Comparison of ENCODE assay signal across 10 cellular contexts in genomic region chr2:54575379-54575888, GRCh38.
DNase-seq lines count a peak whose midpoint lies in the region; ATAC-seq and TF ChIP-seq lines count a peak whose summit lies in the region.
"Had no signal": no experiment of that assay in that cellular context is flagged by ENCODE, and none has a peak within 500 bp of the region (broad histone marks: within the 10 kb centered on the region; RNA-seq: fewer than 3 reads in every experiment).

No MANE protein-coding gene starts in this region.

- H2AFZ ChIP-seq in fibroblast of lung (ENCODE audit: low read length) = no peak overlapping the region

- H3K9me3 Mint-ChIP-seq in activated CD4-positive, alpha-beta T cell treated with anti-CD3 and anti-CD28 coated beads for 36 hours (ENCODE audit: low read depth) = peaks cover 4% of the 10 kb centered on the region
- H3K9me3 Mint-ChIP-seq in activated CD4-positive, alpha-beta T cell treated with anti-CD3 and anti-CD28 coated beads, Interleukin-2, amount 10 ng/mL, durations not matched to agents 7 days and 5 days = no peaks in the 10 kb centered on the region
- H3K9me3 Mint-ChIP-seq in stimulated activated naive B cell treated with anti-CD40 and anti-IgM and Interleukin-4, amounts not matched to agents 10 μg/mL and 1 μg/mL and 100 μg/mL, for 72 hours = peaks cover 0 to 2% of the 10 kb centered on the region in 2 donors

- H3K79me2 ChIP-seq in fibroblast of lung (ENCODE audit: control insufficient read depth, insufficient read depth, low read length) = peaks cover 65% of the 10 kb centered on the region

- H3K27ac ChIP-seq in fibroblast of lung (ENCODE audit: insufficient read depth, low read length) = no peak overlapping the region

- H3K36me3 ChIP-seq in fibroblast of lung (ENCODE audit: control insufficient read depth, insufficient read depth, low read length) = no peaks in the 10 kb centered on the region

- peak overlapping the region; percentile 41 for H3K4me3 Mint-ChIP-seq in activated CD4-positive, alpha-beta T cell treated with anti-CD3 and anti-CD28 coated beads for 36 hours
- H3K4me3 Mint-ChIP-seq in activated CD4-positive, alpha-beta T cell treated with anti-CD3 and anti-CD28 coated beads, Interleukin-2, amount 10 ng/mL, durations not matched to agents 7 days and 5 days = peak overlapping the region; percentile 18
- H3K4me3 Mint-ChIP-seq in stimulated activated naive B cell treated with anti-CD40 and anti-IgM and Interleukin-4, amounts not matched to agents 10 μg/mL and 1 μg/mL and 100 μg/mL, for 72 hours = no peak overlapping the region

- peaks cover 96% of the 10 kb centered on the region for H3K4me1 Mint-ChIP-seq in activated CD4-positive, alpha-beta T cell treated with anti-CD3 and anti-CD28 coated beads for 36 hours
- H3K4me1 Mint-ChIP-seq in activated CD4-positive, alpha-beta T cell treated with anti-CD3 and anti-CD28 coated beads, Interleukin-2, amount 10 ng/mL, durations not matched to agents 7 days and 5 days = peaks cover 98% of the 10 kb centered on the region
- H3K4me1 Mint-ChIP-seq in stimulated activated naive B cell treated with anti-CD40 and anti-IgM and Interleukin-4, amounts not matched to agents 10 μg/mL and 1 μg/mL and 100 μg/mL, for 72 hours = peaks cover 63 to 99% of the 10 kb centered on the region in 2 donors

- CTCF ChIA-PET in activated CD4-positive, alpha-beta T cell treated with anti-CD3 and anti-CD28 coated beads for 36 hours (lab: Charles Lee) = interaction anchor here (0.6 to 1.9 kb wide), 9 partner anchors 11 to 88 kb away, joined by 3 to 7 read pairs (median 4); no protein-coding TSS in a partner anchor
- CTCF ChIA-PET in activated CD4-positive, alpha-beta T cell treated with anti-CD3 and anti-CD28 coated beads, Interleukin-2, amount 10 ng/mL, durations not matched to agents 7 days and 5 days (lab: Charles Lee) = interaction anchor here (0.6 to 1.4 kb wide), 3 partner anchors 10 to 28 kb away, joined by 3 read pairs; no protein-coding TSS in a partner anchor

- H3K27me3 Mint-ChIP-seq in activated CD4-positive, alpha-beta T cell treated with anti-CD3 and anti-CD28 coated beads for 36 hours = no peaks in the 10 kb centered on the region
- H3K27me3 Mint-ChIP-seq in activated CD4-positive, alpha-beta T cell treated with anti-CD3 and anti-CD28 coated beads, Interleukin-2, amount 10 ng/mL, durations not matched to agents 7 days and 5 days = no peaks in the 10 kb centered on the region
- H3K27me3 Mint-ChIP-seq in stimulated activated naive B cell treated with anti-CD40 and anti-IgM and Interleukin-4, amounts not matched to agents 10 μg/mL and 1 μg/mL and 100 μg/mL, for 72 hours = no peaks in the 10 kb centered on the region

- H3K4me1 ChIP-seq in fibroblast of lung (ENCODE audit: control insufficient read depth, extremely low read depth, insufficient read depth, low read length) = peaks cover 50% of the 10 kb centered on the region

- no peak overlapping the region for H3K4me2 ChIP-seq in fibroblast of lung (ENCODE audit: extremely low read depth, insufficient read depth, low read length)

- no peaks in the 10 kb centered on the region for H3K27me3 ChIP-seq in fibroblast of lung (ENCODE audit: control insufficient read depth, insufficient read depth, low read length)

- H4K20me1 ChIP-seq in fibroblast of lung (ENCODE audit: control insufficient read depth, extremely low read depth, insufficient read depth, low read length) = no peaks in the 10 kb centered on the region

- peak overlapping the region; percentile 99 for H3K27ac Mint-ChIP-seq in activated CD4-positive, alpha-beta T cell treated with anti-CD3 and anti-CD28 coated beads for 36 hours
- peak overlapping the region; percentile 94 for H3K27ac Mint-ChIP-seq in activated CD4-positive, alpha-beta T cell treated with anti-CD3 and anti-CD28 coated beads, Interleukin-2, amount 10 ng/mL, durations not matched to agents 7 days and 5 days
- H3K27ac Mint-ChIP-seq in stimulated activated naive B cell treated with anti-CD40 and anti-IgM and Interleukin-4, amounts not matched to agents 10 μg/mL and 1 μg/mL and 100 μg/mL, for 72 hours = peak overlapping the region; percentile 67

- DNase-seq in activated CD4-positive, alpha-beta T cell treated with anti-CD3 and anti-CD28 coated beads for 36 hours = peak; percentile 59
- no peak for DNase-seq in activated CD4-positive, alpha-beta T cell treated with anti-CD3 and anti-CD28 coated beads, Interleukin-2, amount 50 U/mL, for 1 hour
- DNase-seq in activated CD4-positive, alpha-beta T cell treated with anti-CD3 and anti-CD28 coated beads, Interleukin-2, amount 10 ng/mL, durations not matched to agents 7 days and 5 days = no peak
- DNase-seq in fibroblast of lung (ENCODE audit: low read depth in 2 of 2) (peak; percentile 47 to 83), DMS 273 (lab: John Stamatoyannopoulos, UW; ENCODE audit: unreplicated experiment) (no peak), 8988T (no peak)
- DNase-seq in stimulated activated naive B cell treated with anti-CD40 and anti-IgM and Interleukin-4, amounts not matched to agents 10 μg/mL and 1 μg/mL and 100 μg/mL, for 72 hours = no peak
- DNase-seq: mucosa of descending colon, NCI-H1417 treated with DMSO at 0.1 percent for 48 hours had no signal

- no peak for ATAC-seq in activated CD4-positive, alpha-beta T cell treated with anti-CD3 and anti-CD28 coated beads for 36 hours
- no peak for ATAC-seq in stimulated activated naive B cell treated with anti-CD40 and anti-IgM and Interleukin-4, amounts not matched to agents 10 μg/mL and 1 μg/mL and 100 μg/mL, for 72 hours (replicated peaks)
- no peak for ATAC-seq in HG03095 (IDR thresholded peaks at IDR 0.05; ENCODE audit: unreplicated experiment)
- ATAC-seq: mucosa of descending colon had no signal

- H3K36me3 Mint-ChIP-seq in activated CD4-positive, alpha-beta T cell treated with anti-CD3 and anti-CD28 coated beads for 36 hours (ENCODE audit: low read depth) = peaks cover 15% of the 10 kb centered on the region
- peaks cover 64% of the 10 kb centered on the region for H3K36me3 Mint-ChIP-seq in activated CD4-positive, alpha-beta T cell treated with anti-CD3 and anti-CD28 coated beads, Interleukin-2, amount 10 ng/mL, durations not matched to agents 7 days and 5 days (ENCODE audit: low read depth)
- peaks cover 12 to 35% of the 10 kb centered on the region in 2 donors for H3K36me3 Mint-ChIP-seq in stimulated activated naive B cell treated with anti-CD40 and anti-IgM and Interleukin-4, amounts not matched to agents 10 μg/mL and 1 μg/mL and 100 μg/mL, for 72 hours

- intact Hi-C loops in activated CD4-positive, alpha-beta T cell treated with anti-CD3 and anti-CD28 coated beads for 36 hours (cut with DNase I, micrococcal nuclease) = loop anchor here (1.0 to 10.0 kb wide), 5 partner anchors 11 to 1039 kb away; partner anchors contain the start of genes PPP4R3B (in 2 of the 2) and RTN4 (in 1 of the 2)

- no peaks in the 10 kb centered on the region for H3K9me3 ChIP-seq in fibroblast of lung (ENCODE audit: control insufficient read depth, insufficient read depth, low read depth, low read length)
- H3K9me3 ChIP-seq: mucosa of descending colon had no signal

- POLR2A ChIA-PET in activated CD4-positive, alpha-beta T cell treated with anti-CD3 and anti-CD28 coated beads for 36 hours (lab: Charles Lee) = interaction anchor here (0.6 to 2.2 kb wide), 2 partner anchors 16 to 450 kb away, joined by 3 to 20 read pairs; no protein-coding TSS in a partner anchor
- POLR2A ChIA-PET in activated CD4-positive, alpha-beta T cell treated with anti-CD3 and anti-CD28 coated beads, Interleukin-2, amount 10 ng/mL, durations not matched to agents 7 days and 5 days (lab: Charles Lee) = no interaction called here

- TF ChIP-seq CTCF in fibroblast of lung (conservative IDR thresholded peaks at IDR 0.05 in 1 of 2, IDR thresholded peaks at IDR 0.05 in 1 of 2; ENCODE audit: low read depth in 1 of 2, low read length in 2 of 2) = no peak

- H3K4me3 ChIP-seq in fibroblast of lung (replicated peaks in 1 of 4; ENCODE audit: control extremely low read depth in 1 of 4, insufficient read depth in 1 of 4, low read depth in 3 of 4, low read length in 4 of 4) = no peak overlapping the region
- H3K4me3 ChIP-seq: mucosa of descending colon had no signal

- H3K9ac ChIP-seq in fibroblast of lung (ENCODE audit: insufficient read depth, low read length) = no peak overlapping the region

Comparison
In these comparisons a context has a peak if more than half of its experiments do, and no peak if none do; other contexts are left out.
1. DNase-seq: peak in activated CD4-positive, alpha-beta T cell treated with anti-CD3 and anti-CD28 coated beads for 36 hours (single experiment) and fibroblast of lung (2 of 2); none in activated CD4-positive, alpha-beta T cell treated with anti-CD3 and anti-CD28 coated beads, Interleukin-2, amount 50 U/mL, for 1 hour (single experiment), activated CD4-positive, alpha-beta T cell treated with anti-CD3 and anti-CD28 coated beads, Interleukin-2, amount 10 ng/mL, durations not matched to agents 7 days and 5 days (single experiment), stimulated activated naive B cell treated with anti-CD40 and anti-IgM and Interleukin-4, amounts not matched to agents 10 μg/mL and 1 μg/mL and 100 μg/mL, for 72 hours (single experiment), DMS 273 (single experiment) and 8988T (single experiment).
2. H3K4me3 Mint-ChIP-seq: peak in activated CD4-positive, alpha-beta T cell treated with anti-CD3 and anti-CD28 coated beads for 36 hours (single experiment) and activated CD4-positive, alpha-beta T cell treated with anti-CD3 and anti-CD28 coated beads, Interleukin-2, amount 10 ng/mL, durations not matched to agents 7 days and 5 days (single experiment); none in stimulated activated naive B cell treated with anti-CD40 and anti-IgM and Interleukin-4, amounts not matched to agents 10 μg/mL and 1 μg/mL and 100 μg/mL, for 72 hours (0 of 2).
3. Peak in every context shown above with its lines, with median percentiles within 50 percentile points of each other: H3K27ac Mint-ChIP-seq.